8 cellular contexts compared by ENCODE assay signal in the genomic region with DNA sequence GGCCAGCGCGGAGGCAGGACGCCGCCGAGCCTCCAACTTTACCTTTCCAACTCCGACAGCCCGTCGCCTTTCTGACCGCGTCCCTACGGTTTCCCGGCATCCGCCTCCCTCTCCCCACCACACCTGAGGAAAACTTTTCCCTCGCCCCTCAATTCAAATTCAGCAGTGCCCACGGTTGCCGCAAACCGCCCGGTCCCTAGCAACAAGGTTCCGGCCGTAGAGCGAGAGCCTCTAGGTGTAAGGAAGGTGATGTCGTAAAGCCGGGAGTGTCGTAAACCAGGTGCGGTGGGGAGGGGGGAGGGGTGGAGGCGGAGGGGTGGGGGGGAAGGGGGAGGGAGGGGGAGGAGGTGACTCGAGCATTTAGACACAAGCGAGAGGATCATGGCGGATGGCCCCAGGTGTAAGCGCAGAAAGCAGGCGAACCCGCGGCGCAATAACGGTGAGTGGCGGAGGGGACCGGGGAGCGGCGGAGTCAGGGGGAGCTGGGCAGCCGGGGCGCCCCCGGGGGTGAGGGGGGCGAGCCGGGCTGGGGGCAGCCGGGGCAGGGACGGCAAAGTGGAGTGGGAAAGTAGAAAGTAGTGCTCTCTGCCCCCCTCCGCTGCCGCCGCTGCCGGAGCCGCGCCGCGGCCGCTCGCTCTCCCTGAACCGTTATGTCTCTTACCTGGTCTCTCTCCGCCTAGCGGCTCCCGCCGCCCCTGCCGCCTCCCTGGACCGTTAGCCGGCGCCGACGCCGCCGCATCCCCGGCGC. TPM values are rescaled to one million over a fixed set of nuclear protein-coding genes. Genes with fewer than 3 reads are reported as not detected.
A peak's percentile ranks its signal among the peaks of the same experiment; 100 is the strongest.
DNase-seq lines count a peak whose midpoint lies in the region; ATAC-seq, FAIRE-seq and TF ChIP-seq lines count a peak whose summit lies in the region.

A gene (plus strand): TSS at position 363 of the 748 bp plus-strand sequence. CDS start 19 bp downstream, at position 382.

- peak within 1 kb of the TSS; percentile 98 for H3K27ac Mint-ChIP-seq in activated B cell treated with CpG ODN at 0.5 μM for 24 hours

- intact Hi-C loops in A673 (cut with micrococcal nuclease; ENCODE audit: unreplicated experiment), result loop anchor here (5.0 kb wide), 1 partner anchor 237 kb away; no protein-coding TSS in a partner anchor
- intact Hi-C loops in activated B cell treated with CpG ODN at 0.5 μM for 24 hours (cut with micrococcal nuclease), result loop anchor here (1.0 to 10.0 kb wide), 16 partner anchors 34 to 1056 kb away; a partner anchor contains a TSS

- POLR2A ChIA-PET in A673 (lab: Charles Lee; ENCODE audit: low non-redundant PET), result no interaction called here
- POLR2A ChIA-PET in activated B cell treated with CpG ODN at 0.5 μM for 24 hours (lab: Charles Lee), result interaction anchor here (1.2 to 4.1 kb wide), 7 partner anchors 10 to 613 kb away, joined by 4 to 32 read pairs (median 6); a partner anchor contains a TSS

- ATAC-seq in GM18520 (IDR thresholded peaks at IDR 0.05; ENCODE audit: unreplicated experiment) (peak; percentile 24), HG03066 (IDR thresholded peaks at IDR 0.05; ENCODE audit: low read depth, unreplicated experiment) (peak; percentile 31), activated B cell treated with CpG ODN at 0.5 μM for 24 hours (ENCODE audit: low read depth) (peak; percentile 53)

- H3K4me1 ChIP-seq in A673 (ENCODE audit: insufficient read depth, low read length, poor library complexity, severe bottlenecking), result peaks cover 15% of the 10 kb centered on the region

- peak; percentile 86 for DNase-seq in A673 (ENCODE audit: low spot score)
- DNase-seq in NCI-H2171 (lab: John Stamatoyannopoulos, UW), result peak; percentile 84
- peak; percentile 80 for DNase-seq in activated B cell treated with CpG ODN at 0.5 μM for 24 hours
- peak; percentile 96 for DNase-seq in cardiac fibroblast (ENCODE audit: low read depth in 2 of 2)
- DNase-seq in stimulated activated CD4-positive, alpha-beta T cell treated with anti-CD3 and anti-CD28 coated beads, Interleukin-12 subunit alpha, Interleukin-12 subunit beta, amount 100 ng/mL, for 48 hours (ENCODE audit: low read depth in 2 of 3, low spot score in 1 of 3), result peak; percentile 84 to 87 (median 85)

- peaks cover 16% of the 10 kb centered on the region for H3K36me3 Mint-ChIP-seq in activated B cell treated with CpG ODN at 0.5 μM for 24 hours (ENCODE audit: low read depth)

- peaks cover 43% of the 10 kb centered on the region for H3K27me3 ChIP-seq in A673 (replicated peaks; ENCODE audit: insufficient read depth, low read depth, low read length, poor library complexity)

- H3K4me3 Mint-ChIP-seq in activated B cell treated with CpG ODN at 0.5 μM for 24 hours, result peak within 1 kb of the TSS; percentile 96

- TF ChIP-seq CTCF in A673 (conservative IDR thresholded peaks at IDR 0.05; ENCODE audit: low read depth, low read length), result 0 out of 2 replicates have a peak, but pooled peaks have one; percentile 22
- no peak for TF ChIP-seq CTCF in activated B cell treated with CpG ODN at 0.5 μM for 24 hours (IDR thresholded peaks at IDR 0.05)
- peak; percentile 36 for TF ChIP-seq CTCF in cardiac fibroblast (IDR thresholded peaks at IDR 0.05; ENCODE audit: low read depth, low read length)

- peak within 1 kb of the TSS; percentile 21 for H3K27ac ChIP-seq in A673 (ENCODE audit: low read depth, low read length, poor library complexity, severe bottlenecking)

- no peaks in the 10 kb centered on the region for H3K9me3 ChIP-seq in A673 (ENCODE audit: low read depth, low read length, poor library complexity, severe bottlenecking)

- no TSS peak for BruUV-seq in A673 (replicated peaks; lab: Mats Ljungman, UMichigan)

- peak; percentile 78 for FAIRE-seq in islet of Langerhans (lab: Jason Lieb, UNC)

- H3K4me3 ChIP-seq in A673 (ENCODE audit: low read depth, low read length, poor library complexity, severe bottlenecking) (peak within 1 kb of the TSS; percentile 68), cardiac fibroblast (replicated peaks in 1 of 2; ENCODE audit: low read depth in 2 of 2, low read length in 2 of 2) (peak within 1 kb of the TSS; percentile 72 to 96)

- H3K9me3 Mint-ChIP-seq in activated B cell treated with CpG ODN at 0.5 μM for 24 hours, result no peaks in the 10 kb centered on the region

- no peaks in the 10 kb centered on the region for H3K36me3 ChIP-seq in A673 (ENCODE audit: insufficient read depth, low read length, poor library complexity, severe bottlenecking)

- peaks cover 34% of the 10 kb centered on the region for H3K4me1 Mint-ChIP-seq in activated B cell treated with CpG ODN at 0.5 μM for 24 hours

- CTCF ChIA-PET in A673 (lab: Charles Lee), result no interaction called here
- CTCF ChIA-PET in activated B cell treated with CpG ODN at 0.5 μM for 24 hours (lab: Charles Lee), result interaction anchor here (1.5 kb wide), 1 partner anchor 287 kb away, joined by 6 read pairs; a partner anchor contains a TSS

- H3K27me3 Mint-ChIP-seq in activated B cell treated with CpG ODN at 0.5 μM for 24 hours, result no peaks in the 10 kb centered on the region

RNA-seq across cellular contexts. Expression of the gene that starts here (rescaled TPM):
- 8.3 and 10.3 TPM in 2 replicates for total RNA-seq in A673 (2021)
- 38.4 and 43.0 TPM in 2 replicates for total RNA-seq in activated B cell treated with CpG ODN at 0.5 μM for 24 hours

Comparison
In these comparisons a context has a peak if more than half of its experiments do, and no peak if none do; other contexts are left out.
1. Peak in every context shown above with its lines: DNase-seq, ATAC-seq, H3K4me3 ChIP-seq and H3K27ac ChIP-seq.